In the genomic region with DNA sequence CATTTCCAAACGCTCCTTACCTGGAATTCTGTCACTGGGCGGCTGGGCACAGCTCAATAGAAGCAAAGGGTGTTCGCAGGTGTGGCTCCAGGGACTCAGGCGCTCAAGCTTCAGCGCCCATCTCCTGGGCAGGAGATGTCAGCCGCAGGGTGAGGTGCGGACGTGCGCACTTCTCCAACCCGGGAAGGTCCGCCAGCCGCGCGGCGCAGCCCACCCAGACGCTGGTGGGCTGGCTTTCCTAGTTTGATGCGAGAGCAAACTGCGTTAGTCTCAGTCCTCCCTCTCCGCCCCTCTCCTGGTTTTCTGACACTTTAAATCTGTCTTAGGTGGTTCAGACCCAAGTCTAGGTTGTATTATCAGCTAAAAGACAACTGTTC, we compare ENCODE assay signal across 16 cellular contexts. TPM values are rescaled to one million over a fixed set of nuclear protein-coding genes. Genes with fewer than 3 reads are reported as not detected.
A peak's percentile ranks its signal among the peaks of the same experiment; 100 is the strongest.
DNase-seq lines count a peak whose midpoint lies in the region; FAIRE-seq and TF ChIP-seq lines count a peak whose summit lies in the region.
"Had no signal": no experiment of that assay in that cellular context is flagged by ENCODE, and none has a peak within 500 bp of the region (broad histone marks: within the 10 kb centered on the region; RNA-seq: fewer than 3 reads in every experiment).

No MANE protein-coding gene starts in this region.

- no peaks in the 10 kb centered on the region for H3K9me3 ChIP-seq in astrocyte (ENCODE audit: insufficient read depth, low read depth, low read length)
- no peaks in the 10 kb centered on the region for H3K9me3 ChIP-seq in stomach
- H3K9me3 ChIP-seq: gastrocnemius medialis had no signal

- peak overlapping the region; percentile 96 for H3K4me3 Mint-ChIP-seq in astrocyte (ENCODE audit: unreplicated experiment)

- peak overlapping the region; percentile 67 for H3K4me2 ChIP-seq in astrocyte (ENCODE audit: low read length)

- no peaks in the 10 kb centered on the region for H4K20me1 ChIP-seq in astrocyte (ENCODE audit: insufficient read depth, low read length)

- no peaks in the 10 kb centered on the region for H3K4me1 ChIP-seq in astrocyte (ENCODE audit: insufficient read depth, low read length)
- H3K4me1 ChIP-seq in stomach, result peaks cover 0 to 30% (median 18%) of the 10 kb centered on the region in 4 donors
- H3K4me1 ChIP-seq: gastrocnemius medialis had no signal

- H3K9me3 Mint-ChIP-seq in astrocyte (ENCODE audit: unreplicated experiment), result no peaks in the 10 kb centered on the region

- intact Hi-C loops in stomach (cut with DNase I; ENCODE audit: low total_unique reads), result no loop called here

- H3K36me3 Mint-ChIP-seq in astrocyte (ENCODE audit: low read depth, unreplicated experiment), result no peaks in the 10 kb centered on the region

- peak overlapping the region; percentile 35 for H3K27ac Mint-ChIP-seq in astrocyte (ENCODE audit: unreplicated experiment)

- FAIRE-seq in astrocyte (lab: Jason Lieb, UNC), result no peak

- H3K27me3 ChIP-seq in astrocyte (ENCODE audit: insufficient read depth, low read length) (peaks cover 44% of the 10 kb centered on the region), stomach (peaks cover 6 to 33% (median 22%) of the 10 kb centered on the region in 3 donors)

- no peak for TF ChIP-seq CTCF in astrocyte (IDR thresholded peaks at IDR 0.05; ENCODE audit: insufficient read depth, low read depth, low read length)
- TF ChIP-seq CTCF in stomach (IDR thresholded peaks at IDR 0.05), result no peak

- no peaks in the 10 kb centered on the region for H3K79me2 ChIP-seq in astrocyte (ENCODE audit: insufficient read depth, low read length)

- no peak overlapping the region for H3K27ac ChIP-seq in astrocyte (ENCODE audit: low read depth, low read length)
- no peak overlapping the region for H3K27ac ChIP-seq in stomach
- H3K27ac ChIP-seq: 22Rv1, gastrocnemius medialis had no signal

- no peak for TF ChIP-seq POLR2A in stomach (IDR thresholded peaks at IDR 0.05)

- TF ChIP-seq EP300 in stomach (IDR thresholded peaks at IDR 0.05), result no peak

- no peaks in the 10 kb centered on the region for H3K36me3 ChIP-seq in astrocyte (ENCODE audit: insufficient read depth, low read length)
- H3K36me3 ChIP-seq in stomach, result no peaks in the 10 kb centered on the region
- H3K36me3 ChIP-seq: gastrocnemius medialis had no signal

- WGBS in stomach, 5 donors, result 1 to 3% (median 2%) methylated on average over 15 to 19 of the region's 19 CpGs

- H3K4me3 ChIP-seq in astrocyte (ENCODE audit: insufficient read depth, low read depth, low read length) (no peak overlapping the region), stomach (peak overlapping the region in 3 of 4 donors; percentile 13 to 48 (median 37))
- H3K4me3 ChIP-seq: lung had no signal

- peaks cover 28% of the 10 kb centered on the region for H3K27me3 Mint-ChIP-seq in astrocyte (ENCODE audit: low read depth, unreplicated experiment)

- H3K4me1 Mint-ChIP-seq in astrocyte (ENCODE audit: low read depth, unreplicated experiment), result peaks cover 26% of the 10 kb centered on the region

- DNase-seq in DMS53 (lab: John Stamatoyannopoulos, UW) (peak; percentile 50), DMS53 treated with DMSO at 0.1 percent for 48 hours (lab: John Stamatoyannopoulos, UW; ENCODE audit: unreplicated experiment) (no peak), astrocyte (ENCODE audit: low read depth) (no peak), left kidney (ENCODE audit: low read depth, low spot score) (peak; percentile 58), stomach (no peak), NCI-H2029 treated with DMSO at 0.1 percent for 48 hours (lab: John Stamatoyannopoulos, UW) (no peak), SK-N-DZ (ENCODE audit: low spot score) (no peak)
- DNase-seq in activated naive CD4-positive, alpha-beta T cell treated with anti-CD3 and anti-CD28 coated beads, Interleukin-2, amount 50 U/mL, for 16 hours, result no peak
- DNase-seq: COR-L47; effector memory CD4-positive, alpha-beta T cell; NCI-H1092; NCI-H524 treated with DMSO at 0.1 percent for 48 hours had no signal

- H3K9ac ChIP-seq in astrocyte (ENCODE audit: low read length), result no peak overlapping the region

- H2AFZ ChIP-seq in astrocyte (ENCODE audit: low read depth, low read length), result peak overlapping the region; percentile 26

RNA-seq across cellular contexts. Expression of gene CALCR, which starts 0.3 kb away (rescaled TPM):
- 5.4 and 5.7 TPM in 2 replicates for total RNA-seq in astrocyte
- total RNA-seq in stomach, result not detected
- not detected for polyA plus RNA-seq in stomach
- polyA plus RNA-seq in SK-N-DZ (2014; cell fraction: cytosol; rRNA removed), result not detected in 2 replicates
- polyA plus RNA-seq in SK-N-DZ (2014; cell fraction: nucleus; rRNA removed), result not detected in 2 replicates
- total RNA-seq: HT-29 had no signal

Comparison
In these comparisons a context has a peak if more than half of its experiments do, and no peak if none do; other contexts are left out.
1. DNase-seq: peak in DMS53 (single experiment) and left kidney (single experiment); none in DMS53 treated with DMSO at 0.1 percent for 48 hours (single experiment), astrocyte (single experiment), stomach (single experiment), activated naive CD4-positive, alpha-beta T cell treated with anti-CD3 and anti-CD28 coated beads, Interleukin-2, amount 50 U/mL, for 16 hours (single experiment), NCI-H2029 treated with DMSO at 0.1 percent for 48 hours (single experiment) and SK-N-DZ (single experiment).